In the genomic region with DNA sequence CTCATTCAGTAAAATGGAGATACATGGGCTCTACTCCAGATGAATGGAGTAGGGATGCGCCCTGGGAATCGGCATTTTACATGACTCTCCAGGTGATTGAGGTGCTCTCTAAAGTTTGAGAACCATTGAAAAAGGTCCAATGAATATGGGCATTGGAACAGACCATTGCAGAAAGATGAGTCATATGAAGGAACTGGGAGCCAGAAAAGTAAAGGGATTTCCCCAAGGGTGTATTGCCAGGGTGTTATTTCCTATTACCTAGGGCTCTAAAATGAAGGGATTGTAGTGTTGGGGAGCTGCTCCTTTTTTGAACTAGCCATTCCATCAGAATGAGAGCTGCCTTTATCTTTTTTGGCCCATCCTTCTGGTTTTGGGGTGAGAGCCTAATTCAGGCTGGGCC, we compare ENCODE assay signal across 19 cellular contexts. TPM values are rescaled to one million over a fixed set of nuclear protein-coding genes. Genes with fewer than 3 reads are reported as not detected.
A peak's percentile ranks its signal among the peaks of the same experiment; 100 is the strongest.
DNase-seq lines count a peak whose midpoint lies in the region; ATAC-seq lines count a peak whose summit lies in the region.
"Had no signal": no experiment of that assay in that cellular context is flagged by ENCODE, and none has a peak within 500 bp of the region (broad histone marks: within the 10 kb centered on the region; RNA-seq: fewer than 3 reads in every experiment).

No MANE protein-coding gene starts in this region.

- H3K27ac ChIP-seq in caudate nucleus (ENCODE audit: low read depth, low read length): peak overlapping the region; percentile 41
- H3K27ac ChIP-seq: body of pancreas, esophagus squamous epithelium, heart right ventricle, parathyroid adenoma had no signal

- ATAC-seq in HG03045 (IDR thresholded peaks at IDR 0.05; ENCODE audit: unreplicated experiment): no peak
- ATAC-seq: body of pancreas, heart right ventricle, Panc1 had no signal

- peak; percentile 55 for DNase-seq in Daoy (ENCODE audit: low read depth)
- DNase-seq in NCI-H226: peak; percentile 74
- DNase-seq in caudate nucleus (lab: John Stamatoyannopoulos, UW): no peak
- peak; percentile 14 for DNase-seq in kidney glomerular epithelial cell (lab: John Stamatoyannopoulos, UW)
- no peak for DNase-seq in activated gamma-delta T cell (lab: John Stamatoyannopoulos, UW)
- DNase-seq in NCI-H2029 treated with DMSO at 0.1 percent for 48 hours (lab: John Stamatoyannopoulos, UW): no peak
- no peak for DNase-seq in NCI-H748 treated with DMSO at 0.1 percent for 48 hours (lab: John Stamatoyannopoulos, UW)
- DNase-seq: activated CD4-positive, alpha-beta T cell treated with anti-CD3 and anti-CD28 coated beads, Interleukin-2, amount 10 ng/mL, durations not matched to agents 24 days and 14 days; activated naive CD4-positive, alpha-beta T cell; body of pancreas; esophagus squamous epithelium; heart right ventricle; immature natural killer cell; naive B cell; NCI-H2171; stimulated activated CD4-positive, alpha-beta T cell treated with anti-CD3 and anti-CD28 coated beads, Interleukin-2, amount 100 ng/mL, for 24 hours had no signal

RNA-seq across cellular contexts. Expression of a gene that starts 21.7 kb away (rescaled TPM):
- total RNA-seq in Daoy (2014; rRNA removed; shearing (Covaris generic)): 14.9 and 15.8 TPM in 2 replicates
- total RNA-seq: activated CD4-positive, alpha-beta T cell treated with anti-CD3 and anti-CD28 coated beads, Interleukin-2, amount 10 ng/mL, durations not matched to agents 24 days and 14 days had no signal

Comparison
In these comparisons a context has a peak if more than half of its experiments do, and no peak if none do; other contexts are left out.
1. DNase-seq: peak in Daoy (single experiment), NCI-H226 (single experiment) and kidney glomerular epithelial cell (single experiment); none in caudate nucleus (0 of 61), activated gamma-delta T cell (single experiment), NCI-H2029 treated with DMSO at 0.1 percent for 48 hours (single experiment) and NCI-H748 treated with DMSO at 0.1 percent for 48 hours (single experiment).